ENCODE assay signal across 22 cellular contexts in genomic region chr3:41175365-41175764, GRCh38. TPM values are rescaled to one million over a fixed set of nuclear protein-coding genes. Genes with fewer than 3 reads are reported as not detected.
DNase-seq lines count a peak whose midpoint lies in the region; ATAC-seq lines count a peak whose summit lies in the region.
"Had no signal": no experiment of that assay in that cellular context is flagged by ENCODE, and none has a peak within 500 bp of the region (broad histone marks: within the 10 kb centered on the region; RNA-seq: fewer than 3 reads in every experiment).

No MANE protein-coding gene starts in this region.

- peaks cover 21% of the 10 kb centered on the region for H3K4me1 ChIP-seq in ectodermal cell (ENCODE audit: control insufficient read depth, insufficient read depth, low read length)
- H3K4me1 ChIP-seq: heart right ventricle had no signal

- H3K27me3 ChIP-seq in MG63: no peaks in the 10 kb centered on the region
- H3K27me3 ChIP-seq in ectodermal cell (ENCODE audit: control insufficient read depth, insufficient read depth, low read length, poor library complexity, severe bottlenecking): no peaks in the 10 kb centered on the region
- H3K27me3 ChIP-seq: BLaER1, esophagus muscularis mucosa, heart right ventricle had no signal

- ATAC-seq in GM21381 (IDR thresholded peaks at IDR 0.05; ENCODE audit: unreplicated experiment) (no peak), GM19397 (IDR thresholded peaks at IDR 0.05; ENCODE audit: unreplicated experiment) (no peak)
- ATAC-seq: natural killer cell had no signal

- H3K4me3 ChIP-seq in MG63 (no peak overlapping the region), ectodermal cell (ENCODE audit: insufficient read depth, low read depth, low read length) (no peak overlapping the region)
- H3K4me3 ChIP-seq: BLaER1, esophagus muscularis mucosa, heart right ventricle, SK-N-MC, thoracic aorta had no signal

- H3K36me3 ChIP-seq in MG63 (no peaks in the 10 kb centered on the region), ectodermal cell (ENCODE audit: control insufficient read depth, insufficient read depth, low read length) (no peaks in the 10 kb centered on the region)
- H3K36me3 ChIP-seq: BLaER1, esophagus muscularis mucosa, heart right ventricle, thoracic aorta had no signal

- H3K9me3 ChIP-seq in MG63: no peaks in the 10 kb centered on the region
- no peaks in the 10 kb centered on the region for H3K9me3 ChIP-seq in ectodermal cell (ENCODE audit: control insufficient read depth, low read length)
- H3K9me3 ChIP-seq: BLaER1, esophagus muscularis mucosa, heart right ventricle, thoracic aorta had no signal

- WGBS in ectodermal cell, 2 experiments: 23 to 43% methylated on average over 1 of the region's 1 CpG

- intact Hi-C loops in cardiac septum (cut with DNase I): no loop called here

- H3K27ac ChIP-seq in ectodermal cell (ENCODE audit: insufficient read depth, low read depth, low read length, poor library complexity, severe bottlenecking): peak overlapping the region; percentile 19
- H3K27ac ChIP-seq: BLaER1, esophagus muscularis mucosa, heart right ventricle, SK-N-MC, thoracic aorta had no signal

- peak; percentile 9 for DNase-seq in MG63
- peak; percentile 64 for DNase-seq in myocyte (ENCODE audit: low read depth)
- DNase-seq in stimulated activated CD4-positive, alpha-beta T cell treated with anti-CD3 and anti-CD28 coated beads, Interleukin-2, amount 100 ng/mL, for 24 hours: no peak
- DNase-seq in cardiac septum (ENCODE audit: low spot score): no peak
- DNase-seq: activated CD4-positive, alpha-beta T cell treated with anti-CD3 and anti-CD28 coated beads, Interleukin-2, amount 50 U/mL, for 4 hours; activated naive CD4-positive, alpha-beta T cell treated with anti-CD3 and anti-CD28 coated beads for 36 hours; heart right ventricle; midbrain; natural killer cell; NCI-H1092 treated with DMSO at 0.1 percent for 48 hours; NCI-H187 treated with DMSO at 0.1 percent for 48 hours; NCI-H2171; NCI-H510A treated with DMSO at 0.1 percent for 48 hours; OCI-M1; T-helper 1 cell had no signal

RNA-seq across cellular contexts. Expression of gene CTNNB1, which starts 23.9 kb away (rescaled TPM):
- 129 and 147 TPM in 2 replicates for total RNA-seq in MG63 (2014; rRNA removed; shearing (Covaris generic); ENCODE audit: low replicate concordance)
- 416 TPM for polyA plus RNA-seq in ectodermal cell (2013, experiment 1 of 4)
- polyA plus RNA-seq in ectodermal cell (2013, experiment 2 of 4): 437 TPM
- 341 TPM for polyA plus RNA-seq in ectodermal cell (2013, experiment 3 of 4)
- polyA plus RNA-seq in ectodermal cell (2013, experiment 4 of 4): 352 TPM
- total RNA-seq in myocyte (430 and 490 TPM in 2 replicates), cardiac septum (171 TPM)
- polyA plus RNA-seq in myocyte (2012): 361 TPM

Comparison
In these comparisons a context has a peak if more than half of its experiments do, and no peak if none do; other contexts are left out.
1. DNase-seq: peak in MG63 (single experiment) and myocyte (single experiment); none in stimulated activated CD4-positive, alpha-beta T cell treated with anti-CD3 and anti-CD28 coated beads, Interleukin-2, amount 100 ng/mL, for 24 hours (0 of 2) and cardiac septum (single experiment).